In the genomic region with DNA sequence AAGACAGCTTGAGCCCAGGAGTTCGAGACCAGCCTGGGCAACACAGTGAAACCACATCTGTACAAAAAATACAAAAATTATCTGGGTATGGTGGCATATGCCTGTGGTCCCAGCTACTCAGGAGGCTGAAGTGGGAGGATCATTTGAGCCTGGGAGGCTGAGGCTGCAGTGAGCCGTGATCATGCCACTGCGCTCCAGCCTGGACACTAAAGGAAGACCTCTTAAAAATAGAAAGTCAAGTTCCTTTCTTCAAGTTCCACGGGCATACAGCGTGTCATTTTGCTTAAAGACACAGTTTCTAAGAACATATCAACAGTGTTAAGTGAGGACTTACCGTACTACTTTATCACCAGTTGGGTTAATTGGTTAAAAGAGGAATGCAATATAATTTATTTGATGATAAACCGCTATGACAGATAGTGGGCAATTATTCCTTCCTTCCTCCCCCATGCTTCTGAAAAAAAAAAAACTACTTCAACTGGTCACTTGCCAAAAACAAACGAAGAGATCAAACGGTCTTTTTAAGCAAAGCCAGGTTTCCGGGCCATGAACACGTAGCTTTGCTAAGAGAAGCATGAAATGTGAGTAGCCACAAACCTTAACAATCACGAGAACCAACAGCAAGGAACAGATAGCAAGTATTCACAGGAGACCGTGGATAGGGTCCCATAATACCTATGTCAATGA, we compare ENCODE assay signal across 13 cellular contexts. TPM values are rescaled to one million over a fixed set of nuclear protein-coding genes. Genes with fewer than 3 reads are reported as not detected.
DNase-seq lines count a peak whose midpoint lies in the region; ATAC-seq, FAIRE-seq and TF ChIP-seq lines count a peak whose summit lies in the region.
"Had no signal": no experiment of that assay in that cellular context is flagged by ENCODE, and none has a peak within 500 bp of the region (broad histone marks: within the 10 kb centered on the region; RNA-seq: fewer than 3 reads in every experiment).

No MANE protein-coding gene starts in this region.

- H3K4me1 ChIP-seq in A549 (peaks cover 75% of the 10 kb centered on the region), small intestine (ENCODE audit: control insufficient read depth in 2 of 2, insufficient read depth in 1 of 2, low read depth in 1 of 2, low read length in 1 of 2) (no peaks in the 10 kb centered on the region)

- ATAC-seq in A549 (peak in 1 of 2 experiments; percentile 44; a peak in 3 of 6 replicates), memory B cell (ENCODE audit: low read depth) (no peak)

- no peaks in the 10 kb centered on the region for H3K27me3 Mint-ChIP-seq in memory B cell
- H3K27me3 Mint-ChIP-seq: dendritic cell treated with granulocyte-macrophage colony-stimulating factor and Interleukin-4, amounts not matched to agents 40 ng/mL and 50 ng/mL, for 4 days had no signal

- peaks cover 8% of the 10 kb centered on the region for H3K36me3 Mint-ChIP-seq in memory B cell

- no peak for TF ChIP-seq EP300 in A549 (IDR thresholded peaks at IDR 0.05)

- H3K36me3 ChIP-seq in small intestine (ENCODE audit: control insufficient read depth in 2 of 2, insufficient read depth in 2 of 2, low read length in 2 of 2): no peaks in the 10 kb centered on the region
- H3K36me3 ChIP-seq: ovary had no signal

- H3K4me3 Mint-ChIP-seq in memory B cell: no peak overlapping the region
- H3K4me3 Mint-ChIP-seq: dendritic cell treated with granulocyte-macrophage colony-stimulating factor and Interleukin-4, amounts not matched to agents 40 ng/mL and 50 ng/mL, for 4 days had no signal

- CTCF ChIA-PET in A549 (lab: Yijun Ruan, JAX): interaction anchor here (0.7 to 1.6 kb wide), 3 partner anchors 18 to 844 kb away, joined by 3 to 5 read pairs (median 4); no protein-coding TSS in a partner anchor

- TF ChIP-seq POLR2A in A549 (IDR thresholded peaks at IDR 0.05; ENCODE audit: low read length) (no peak), erythroblast (IDR thresholded peaks at IDR 0.05; ENCODE audit: low read length) (no peak)

- no peaks in the 10 kb centered on the region for H3K9me3 ChIP-seq in A549
- H3K9me3 ChIP-seq in small intestine (ENCODE audit: control insufficient read depth, low read depth): no peaks in the 10 kb centered on the region
- H3K9me3 ChIP-seq: ovary had no signal

- peak overlapping the region; percentile 72 for H3K4me2 ChIP-seq in A549

- no peaks in the 10 kb centered on the region for H3K9me3 Mint-ChIP-seq in memory B cell
- H3K9me3 Mint-ChIP-seq: dendritic cell treated with granulocyte-macrophage colony-stimulating factor and Interleukin-4, amounts not matched to agents 40 ng/mL and 50 ng/mL, for 4 days had no signal

- TF ChIP-seq CTCF in A549 (IDR thresholded peaks at IDR 0.05): no peak
- TF ChIP-seq CTCF in astrocyte of the spinal cord (IDR thresholded peaks at IDR 0.05; ENCODE audit: low read depth, low read length): no peak

- DNase-seq in A549 (ENCODE audit: low read depth in 1 of 2, low spot score in 1 of 2): no peak
- peak; percentile 34 for DNase-seq in HK-2 (ENCODE audit: unreplicated experiment)
- peak; percentile 84 for DNase-seq in astrocyte of the spinal cord (ENCODE audit: low read depth, low spot score)
- DNase-seq in memory B cell (ENCODE audit: low spot score in 2 of 2): no peak
- DNase-seq in nucleus accumbens (lab: John Stamatoyannopoulos, UW): no peak
- no peak for DNase-seq in erythroblast (lab: John Stamatoyannopoulos, UW)
- no peak for DNase-seq in small intestine
- DNase-seq in NCI-H446 (lab: John Stamatoyannopoulos, UW): no peak
- DNase-seq: activated CD4-positive, alpha-beta T cell treated with anti-CD3 and anti-CD28 coated beads for 1 hour; activated T-cell treated with anti-CD3 and anti-CD28 coated beads, Interleukin-2, amount 50 U/mL, for 1 hour; midbrain; ovary had no signal

- no peak for TF ChIP-seq RAD21 in A549 (conservative IDR thresholded peaks at IDR 0.05 in 1 of 2, IDR thresholded peaks at IDR 0.05 in 1 of 2)

- H3K4me1 Mint-ChIP-seq in memory B cell: peaks cover 28% of the 10 kb centered on the region

- WGBS in A549 (ENCODE audit: missing lambda C conversion rate): 59% methylated on average over 13 of the region's 13 CpGs
- WGBS in small intestine, 3 donors: 55 to 69% (median 62%) methylated on average over 13 of the region's 13 CpGs

- H3K27ac ChIP-seq in A549 (peak overlapping the region; percentile 58 to 85), small intestine (ENCODE audit: low read depth in 1 of 2, low read length in 1 of 2) (no peak overlapping the region)
- H3K27ac ChIP-seq: ovary had no signal

- POLR2A ChIA-PET in A549 (lab: Yijun Ruan, JAX): no interaction called here

- H3K27me3 ChIP-seq in small intestine (ENCODE audit: control insufficient read depth in 2 of 2, insufficient read depth in 2 of 2, low read length in 2 of 2): no peaks in the 10 kb centered on the region
- H3K27me3 ChIP-seq: ovary had no signal

- H3K4me3 ChIP-seq in A549 (no peak overlapping the region), astrocyte of the spinal cord (ENCODE audit: low read depth, low read length) (no peak overlapping the region), small intestine (ENCODE audit: low read depth in 1 of 2, low read length in 2 of 2) (no peak overlapping the region)
- H3K4me3 ChIP-seq: ovary had no signal

- peak overlapping the region; percentile 62 for H3K27ac Mint-ChIP-seq in memory B cell
- H3K27ac Mint-ChIP-seq: dendritic cell treated with granulocyte-macrophage colony-stimulating factor and Interleukin-4, amounts not matched to agents 40 ng/mL and 50 ng/mL, for 4 days had no signal

- FAIRE-seq in A549 (lab: Jason Lieb, UNC) (no peak), small intestine (lab: Jason Lieb, UNC) (no peak)

- in situ Hi-C loops in astrocyte of the spinal cord (cut with HindIII; ENCODE audit: low sequenced_read_pairs): no loop called here

TF ChIP-seq in A549, 52 proteins besides CTCF, POLR2A, EP300 and RAD21:
- TF ChIP-seq FOSL2 (IDR thresholded peaks at IDR 0.05) (no peak), FOSL2 (CRISPR knock-in tag; IDR thresholded peaks at IDR 0.05) (no peak), NR3C1 (IDR thresholded peaks at IDR 0.05) (no peak), ZSCAN20 (CRISPR knock-in tag; IDR thresholded peaks at IDR 0.05) (no peak), RFX5 (IDR thresholded peaks at IDR 0.05) (no peak), RCOR1 (IDR thresholded peaks at IDR 0.05; ENCODE audit: low read depth, low read length) (no peak), CHD4 (IDR thresholded peaks at IDR 0.05; ENCODE audit: borderline replicate concordance) (no peak), FOXS1 (CRISPR knock-in tag; IDR thresholded peaks at IDR 0.05) (no peak), ESRRA (IDR thresholded peaks at IDR 0.05; ENCODE audit: borderline replicate concordance, low read length) (no peak), ZFP36 (IDR thresholded peaks at IDR 0.05; ENCODE audit: borderline replicate concordance, partially characterized antibody) (no peak), MYC (IDR thresholded peaks at IDR 0.05; ENCODE audit: borderline replicate concordance, low read length) (no peak), SREBF2 (IDR thresholded peaks at IDR 0.05) (no peak), NFE2L2 (conservative IDR thresholded peaks at IDR 0.05; ENCODE audit: low read length) (no peak), FOSB (CRISPR knock-in tag; IDR thresholded peaks at IDR 0.05) (no peak), NPAS2 (CRISPR knock-in tag; IDR thresholded peaks at IDR 0.05; ENCODE audit: borderline replicate concordance) (no peak), KDM1A (IDR thresholded peaks at IDR 0.05; ENCODE audit: low read depth) (no peak)
- TF ChIP-seq, protein P1, sequence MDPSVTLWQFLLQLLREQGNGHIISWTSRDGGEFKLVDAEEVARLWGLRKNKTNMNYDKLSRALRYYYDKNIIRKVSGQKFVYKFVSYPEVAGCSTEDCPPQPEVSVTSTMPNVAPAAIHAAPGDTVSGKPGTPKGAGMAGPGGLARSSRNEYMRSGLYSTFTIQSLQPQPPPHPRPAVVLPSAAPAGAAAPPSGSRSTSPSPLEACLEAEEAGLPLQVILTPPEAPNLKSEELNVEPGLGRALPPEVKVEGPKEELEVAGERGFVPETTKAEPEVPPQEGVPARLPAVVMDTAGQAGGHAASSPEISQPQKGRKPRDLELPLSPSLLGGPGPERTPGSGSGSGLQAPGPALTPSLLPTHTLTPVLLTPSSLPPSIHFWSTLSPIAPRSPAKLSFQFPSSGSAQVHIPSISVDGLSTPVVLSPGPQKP (IDR thresholded peaks at IDR 0.05; ENCODE audit: low read depth, low read length): no peak

RNA-seq across cellular contexts. Expression of a gene that starts 21.4 kb away (rescaled TPM):
- polyA plus RNA-seq in A549 (2011; rRNA removed) (28.3 and 57.0 TPM in 2 replicates), A549 (2017; fragmentation: RNase III; extraction: RNeasy Plus Mini Kit Qiagen cat#74134 plus additional on column Dnase treatment) (39.7 to 43.4 TPM (median 42.9 TPM) in 3 replicates), small intestine (1 to 10 TPM; 4.9 to 7.8 (median 5.0) TPM)
- polyA plus RNA-seq in A549 (2012; cell fraction: cytosol; rRNA removed): 12.4 and 14.2 TPM in 2 replicates
- 4.9 and 6.0 TPM in 2 replicates for polyA plus RNA-seq in A549 (2012; cell fraction: nucleus; rRNA removed)
- polyA minus RNA-seq in A549 (2011; rRNA and poly(A)+ RNA removed): 13.9 and 16.2 TPM in 2 replicates

Comparison
In these comparisons a context has a peak if more than half of its experiments do, and no peak if none do; other contexts are left out.
1. DNase-seq: peak in HK-2 (single experiment) and astrocyte of the spinal cord (single experiment); none in A549 (0 of 2), memory B cell (0 of 2), nucleus accumbens (0 of 56), erythroblast (0 of 2), small intestine (single experiment) and NCI-H446 (0 of 2).
2. H3K27ac ChIP-seq: peak in A549 (2 of 2); none in small intestine (0 of 2).